13 cellular contexts compared by ENCODE assay signal in genomic region chr11:78223320-78223954, GRCh38. TPM values are rescaled to one million over a fixed set of nuclear protein-coding genes. Genes with fewer than 3 reads are reported as not detected.
DNase-seq lines count a peak whose midpoint lies in the region; ATAC-seq, FAIRE-seq and TF ChIP-seq lines count a peak whose summit lies in the region.
"Had no signal": no experiment of that assay in that cellular context is flagged by ENCODE, and none has a peak within 500 bp of the region (broad histone marks: within the 10 kb centered on the region; RNA-seq: fewer than 3 reads in every experiment).

No MANE protein-coding gene starts in this region.

- H3K14ac ChIP-seq in trophoblast cell (ENCODE audit: low read length): no peak overlapping the region

- peaks cover 33% of the 10 kb centered on the region for H3K36me3 Mint-ChIP-seq in mesothelial cell of epicardium

- POLR2A ChIA-PET in GM10248 (lab: Yijun Ruan, JAX): no interaction called here

- no CpG with 5 or more reads among the region's 9 CpGs for WGBS in trophoblast cell (ENCODE audit: extremely low coverage, insufficient coverage, insufficient read length)

- H3K18ac ChIP-seq in trophoblast cell (ENCODE audit: low read length): no peak overlapping the region

- H3K79me2 ChIP-seq in trophoblast cell (ENCODE audit: control insufficient read depth, insufficient read depth, low read length, poor library complexity): no peaks in the 10 kb centered on the region

- peak; percentile 83 for ATAC-seq in HG02759 (IDR thresholded peaks at IDR 0.05; ENCODE audit: unreplicated experiment)
- peak; percentile 84 for ATAC-seq in HG03571 (IDR thresholded peaks at IDR 0.05; ENCODE audit: unreplicated experiment)
- ATAC-seq: HCT116 had no signal

- H2AK5ac ChIP-seq in trophoblast cell (ENCODE audit: low read length): no peak overlapping the region

- H3K4me1 Mint-ChIP-seq in mesothelial cell of epicardium: no peaks in the 10 kb centered on the region

- H3K79me1 ChIP-seq in trophoblast cell (ENCODE audit: low read length): no peaks in the 10 kb centered on the region

- H2BK120ac ChIP-seq in trophoblast cell (ENCODE audit: insufficient read depth, low read length, poor library complexity): no peak overlapping the region

- no peak overlapping the region for H3K4me2 ChIP-seq in trophoblast cell (ENCODE audit: low read length)

- no peaks in the 10 kb centered on the region for H3K27me3 ChIP-seq in trophoblast cell (ENCODE audit: insufficient read depth, low read length)

- no peak overlapping the region for H2BK12ac ChIP-seq in trophoblast cell (ENCODE audit: low read length)

- H3K23ac ChIP-seq in trophoblast cell (ENCODE audit: low read length): no peak overlapping the region

- no peaks in the 10 kb centered on the region for H3K4me1 ChIP-seq in trophoblast cell (ENCODE audit: control insufficient read depth in 1 of 2, insufficient read depth in 2 of 2, low read length in 2 of 2)

- no peak overlapping the region for H3K27ac Mint-ChIP-seq in mesothelial cell of epicardium

- H3K27ac ChIP-seq in trophoblast cell (ENCODE audit: low read depth, low read length): no peak overlapping the region

- H2AFZ ChIP-seq in trophoblast cell (ENCODE audit: insufficient read depth, low read length, poor library complexity): no peak overlapping the region

- no peak overlapping the region for H4K12ac ChIP-seq in trophoblast cell (ENCODE audit: low read depth, low read length)

- no peak overlapping the region for H3K4me3 Mint-ChIP-seq in mesothelial cell of epicardium

- peaks cover 58 to 75% of the 10 kb centered on the region in 2 experiments for H3K36me3 ChIP-seq in trophoblast cell (ENCODE audit: control insufficient read depth in 1 of 2, insufficient read depth in 2 of 2, low read length in 2 of 2)

- no peak overlapping the region for H3K9ac ChIP-seq in trophoblast cell (ENCODE audit: low read length)

- no peak overlapping the region for H4K8ac ChIP-seq in trophoblast cell (ENCODE audit: low read depth, low read length)

- no peak overlapping the region for H4K91ac ChIP-seq in trophoblast cell (ENCODE audit: low read depth, low read length)

- H3K4ac ChIP-seq in trophoblast cell (ENCODE audit: low read depth, low read length): no peak overlapping the region

- no peak overlapping the region for H2BK5ac ChIP-seq in trophoblast cell (ENCODE audit: low read depth, low read length, poor library complexity)

- no peak overlapping the region for H3K4me3 ChIP-seq in trophoblast cell (ENCODE audit: low read depth, low read length)

- no peaks in the 10 kb centered on the region for H3K9me3 Mint-ChIP-seq in mesothelial cell of epicardium

- H3K27me3 Mint-ChIP-seq in mesothelial cell of epicardium (ENCODE audit: low read depth): no peaks in the 10 kb centered on the region

- CTCF ChIA-PET in GM10248 (lab: Yijun Ruan, JAX): no interaction called here

- FAIRE-seq in RCC 7860 (lab: Jason Lieb, UNC): no peak
- FAIRE-seq: frontal cortex had no signal

- TF ChIP-seq CTCF in GM10248 (IDR thresholded peaks at IDR 0.05; ENCODE audit: control extremely low read depth, extremely low read depth, low read depth, missing control alignments): no peak
- no peak for TF ChIP-seq CTCF in mesothelial cell of epicardium (IDR thresholded peaks at IDR 0.05; ENCODE audit: unreplicated experiment)

- DNase-seq in GM10248 (ENCODE audit: extremely low spot score): peak; percentile 60
- peak; percentile 47 for DNase-seq in GM19238 (ENCODE audit: insufficient read length, low spot score)
- no peak for DNase-seq in NCI-H774 (lab: John Stamatoyannopoulos, UW)
- DNase-seq in RCC 7860 (ENCODE audit: low spot score): no peak
- no peak for DNase-seq in trophoblast cell
- no peak for DNase-seq in mesothelial cell of epicardium (ENCODE audit: low spot score in 2 of 2, unreplicated experiment in 2 of 2)
- DNase-seq: Calu3, NCI-H1105, Right ventricle myocardium superior had no signal

- no peaks in the 10 kb centered on the region for H3K9me3 ChIP-seq in trophoblast cell (ENCODE audit: insufficient read depth, low read depth, low read length)

RNA-seq across cellular contexts. Expression of gene USP35, which starts 34.7 kb away (rescaled TPM):
- 19.3 and 20.2 TPM in 2 replicates for polyA plus RNA-seq in trophoblast cell (2013)
- total RNA-seq in mesothelial cell of epicardium: 12.3 to 13.4 TPM (median 13.2 TPM) in 3 replicates

RNA-seq across cellular contexts. Expression of gene KCTD21, which starts 35.0 kb away (rescaled TPM):
- 14.9 and 15.5 TPM in 2 replicates for polyA plus RNA-seq in trophoblast cell (2013)
- total RNA-seq in mesothelial cell of epicardium: 5.1 to 7.2 TPM (median 5.2 TPM) in 3 replicates

Comparison
In these comparisons a context has a peak if more than half of its experiments do, and no peak if none do; other contexts are left out.
1. DNase-seq: peak in GM10248 (single experiment) and GM19238 (single experiment); none in NCI-H774 (single experiment), RCC 7860 (single experiment), trophoblast cell (0 of 2) and mesothelial cell of epicardium (0 of 2).